8 cellular contexts compared by ENCODE assay signal in the genomic region with DNA sequence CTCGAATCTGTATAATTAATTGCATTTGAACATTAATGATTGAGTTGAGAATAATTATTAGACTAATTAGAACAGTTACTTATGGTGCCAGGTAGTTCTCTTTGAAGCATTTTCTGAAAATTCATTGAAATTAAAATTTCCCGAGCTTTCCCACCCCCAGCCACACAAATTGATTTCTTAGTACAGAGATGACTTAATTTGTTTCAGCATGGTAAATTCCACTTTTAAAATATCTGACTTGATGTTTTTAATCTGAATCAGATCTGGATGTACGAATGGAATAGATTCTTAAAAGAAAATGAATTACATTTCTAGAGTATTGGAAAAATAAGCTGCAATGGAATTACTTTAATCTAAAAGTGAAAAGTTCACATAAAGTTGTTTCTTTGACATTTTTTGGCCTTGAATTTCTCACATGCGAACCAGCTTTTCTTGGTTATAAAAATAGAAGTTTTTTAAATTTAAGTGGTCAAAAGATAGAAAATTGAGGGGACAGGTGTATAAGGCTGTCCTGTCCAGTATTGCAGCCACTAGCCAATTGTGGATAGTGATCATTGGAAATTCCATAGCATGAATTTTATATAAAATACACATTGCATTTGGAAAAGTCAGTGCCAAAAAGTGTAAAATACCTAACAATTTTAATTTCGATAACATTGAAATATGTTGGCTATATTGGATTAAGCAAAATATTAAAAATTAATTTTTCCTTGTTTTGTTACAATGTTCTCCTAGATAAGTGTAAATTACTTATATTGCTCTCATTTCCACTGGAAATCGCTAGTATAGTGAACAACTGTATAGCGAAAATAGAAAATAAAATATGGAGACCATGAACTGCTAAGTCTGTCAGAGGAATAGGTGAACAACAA.
DNase-seq lines count a peak whose midpoint lies in the region; TF ChIP-seq lines count a peak whose summit lies in the region.

No MANE protein-coding gene starts in this region.

- H3K27ac Mint-ChIP-seq in CD8-positive, alpha-beta memory T cell, result peak overlapping the region; percentile 94 to 100 (median 99)

- H2BK15ac ChIP-seq in neuronal stem cell (ENCODE audit: low read length), result no peak overlapping the region

- no peak overlapping the region for H3K9ac ChIP-seq in neuronal stem cell (ENCODE audit: low read depth, low read length, poor library complexity)

- CTCF ChIA-PET in CD8-positive, alpha-beta memory T cell (lab: Charles Lee), result interaction anchor here (0.6 to 7.5 kb wide), 19 partner anchors 9 to 1777 kb away, joined by 3 to 119 read pairs (median 6); a partner anchor contains a TSS

- WGBS in neuronal stem cell (ENCODE audit: extremely low coverage in 2 of 2, insufficient read length in 2 of 2, insufficient replicate concordance in 1 of 2), 2 donors, result no CpG with 5 or more reads among the region's 7 CpGs

- peaks cover 4% of the 10 kb centered on the region for H3K79me1 ChIP-seq in neuronal stem cell (ENCODE audit: low read depth, low read length)

- no peak overlapping the region for H3K14ac ChIP-seq in neuronal stem cell (ENCODE audit: low read length)

- H3K27ac ChIP-seq in CD8-positive, alpha-beta memory T cell (ENCODE audit: low read depth, low read length), result peak overlapping the region; percentile 93
- peak overlapping the region; percentile 76 for H3K27ac ChIP-seq in effector memory CD4-positive, alpha-beta T cell (ENCODE audit: insufficient read depth, low read length, poor library complexity, severe bottlenecking)
- H3K27ac ChIP-seq in neuronal stem cell (replicated peaks; ENCODE audit: low read length), result peak overlapping the region; percentile 78

- H3K4me1 ChIP-seq in CD8-positive, alpha-beta memory T cell (ENCODE audit: insufficient read depth, low read length), result peaks cover 37% of the 10 kb centered on the region
- H3K4me1 ChIP-seq in effector memory CD4-positive, alpha-beta T cell (ENCODE audit: control insufficient read depth, insufficient read depth, low read length, poor library complexity, severe bottlenecking), result peaks cover 18% of the 10 kb centered on the region
- H3K4me1 ChIP-seq in neuronal stem cell (ENCODE audit: control insufficient read depth in 2 of 2, insufficient read depth in 1 of 2, low read depth in 1 of 2, low read length in 2 of 2), result peaks cover 1 to 7% of the 10 kb centered on the region in 2 donors

- H3K23ac ChIP-seq in neuronal stem cell (ENCODE audit: low read depth, low read length, poor library complexity), result no peak overlapping the region

- DNase-seq in CD8-positive, alpha-beta memory T cell, result no peak
- DNase-seq in NB4 (ENCODE audit: low read depth) (no peak), neuronal stem cell (ENCODE audit: low spot score) (no peak), KG1 (lab: John Stamatoyannopoulos, UW) (no peak), NCI-H774 (lab: John Stamatoyannopoulos, UW) (no peak)
- DNase-seq in effector memory CD4-positive, alpha-beta T cell, result no peak
- DNase-seq in stimulated activated CD4-positive, alpha-beta T cell treated with anti-CD3 and anti-CD28 coated beads, Interleukin-2, amount 100 ng/mL, for 24 hours, result no peak
- no peak for DNase-seq in central memory CD4-positive, alpha-beta T cell

- no peak overlapping the region for H2AK5ac ChIP-seq in neuronal stem cell (ENCODE audit: low read depth, low read length)

- POLR2A ChIA-PET in CD8-positive, alpha-beta memory T cell (lab: Charles Lee), result interaction anchor here (0.9 to 9.9 kb wide), 27 partner anchors 9 to 1789 kb away, joined by 3 to 245 read pairs (median 6); a partner anchor contains a TSS

- H4K8ac ChIP-seq in neuronal stem cell (ENCODE audit: low read depth, low read length), result no peak overlapping the region

- H3K9me3 ChIP-seq in CD8-positive, alpha-beta memory T cell (ENCODE audit: low read length), result no peaks in the 10 kb centered on the region
- no peaks in the 10 kb centered on the region for H3K9me3 ChIP-seq in effector memory CD4-positive, alpha-beta T cell (ENCODE audit: control insufficient read depth, low read length)
- no peaks in the 10 kb centered on the region for H3K9me3 ChIP-seq in neuronal stem cell (replicated peaks in 1 of 2; ENCODE audit: control insufficient read depth in 2 of 2, insufficient read depth in 1 of 2, low read depth in 1 of 2, low read length in 2 of 2)

- H3K27me3 Mint-ChIP-seq in CD8-positive, alpha-beta memory T cell, result peaks cover 0 to 6% of the 10 kb centered on the region in 2 donors

- H3K9me3 Mint-ChIP-seq in CD8-positive, alpha-beta memory T cell, result peaks cover 0 to 4% (median 0%) of the 10 kb centered on the region in 5 donors

- H3K4me1 Mint-ChIP-seq in CD8-positive, alpha-beta memory T cell, result peaks cover 47 to 62% (median 59%) of the 10 kb centered on the region in 3 donors

- no peak overlapping the region for H2BK120ac ChIP-seq in neuronal stem cell (ENCODE audit: low read depth, low read length)

- H4K91ac ChIP-seq in neuronal stem cell (ENCODE audit: low read depth, low read length, poor library complexity), result no peak overlapping the region

- H3K4ac ChIP-seq in neuronal stem cell (ENCODE audit: low read length), result no peak overlapping the region

- no peak overlapping the region for H3K4me2 ChIP-seq in neuronal stem cell (ENCODE audit: insufficient read depth, low read length, poor library complexity, severe bottlenecking)

- H3K36me3 ChIP-seq in CD8-positive, alpha-beta memory T cell (ENCODE audit: insufficient read depth, low read length), result no peaks in the 10 kb centered on the region
- H3K36me3 ChIP-seq in effector memory CD4-positive, alpha-beta T cell (ENCODE audit: control insufficient read depth, insufficient read depth, low read length), result no peaks in the 10 kb centered on the region
- no peaks in the 10 kb centered on the region for H3K36me3 ChIP-seq in neuronal stem cell (replicated peaks in 1 of 2; ENCODE audit: control insufficient read depth in 2 of 2, insufficient read depth in 2 of 2, low read length in 2 of 2)

- peak overlapping the region; percentile 78 for H3K4me3 ChIP-seq in CD8-positive, alpha-beta memory T cell (ENCODE audit: low read length)
- peak overlapping the region; percentile 57 for H3K4me3 ChIP-seq in NB4 (ENCODE audit: low read depth, low read length)
- peak overlapping the region; percentile 80 for H3K4me3 ChIP-seq in effector memory CD4-positive, alpha-beta T cell (ENCODE audit: insufficient read depth, low read depth, low read length, poor library complexity, severe bottlenecking)
- H3K4me3 ChIP-seq in neuronal stem cell (ENCODE audit: low read length in 2 of 2), result peak overlapping the region; percentile 84 to 88

- H2BK12ac ChIP-seq in neuronal stem cell (ENCODE audit: low read length), result no peak overlapping the region

- H3K18ac ChIP-seq in neuronal stem cell (ENCODE audit: low read length), result no peak overlapping the region

- no peak for TF ChIP-seq CTCF in NB4 (IDR thresholded peaks at IDR 0.05; ENCODE audit: low read depth, low read length)

- peak overlapping the region; percentile 90 to 99 (median 98) for H3K4me3 Mint-ChIP-seq in CD8-positive, alpha-beta memory T cell

- H2AFZ ChIP-seq in neuronal stem cell (ENCODE audit: low read length), result no peak overlapping the region

- H3K27me3 ChIP-seq in CD8-positive, alpha-beta memory T cell (ENCODE audit: insufficient read depth, low read length, poor library complexity, severe bottlenecking), result no peaks in the 10 kb centered on the region
- no peaks in the 10 kb centered on the region for H3K27me3 ChIP-seq in effector memory CD4-positive, alpha-beta T cell (replicated peaks; ENCODE audit: control insufficient read depth, insufficient read depth, low read length, poor library complexity, severe bottlenecking)
- no peaks in the 10 kb centered on the region for H3K27me3 ChIP-seq in neuronal stem cell (ENCODE audit: control insufficient read depth in 3 of 3, insufficient read depth in 3 of 3, low read depth in 1 of 3, low read length in 3 of 3)

- peaks cover 0 to 13% (median 0%) of the 10 kb centered on the region in 3 donors for H3K36me3 Mint-ChIP-seq in CD8-positive, alpha-beta memory T cell

- no peak overlapping the region for H2BK5ac ChIP-seq in neuronal stem cell (ENCODE audit: low read length)

- no peak for TF ChIP-seq POLR2A in NB4 (IDR thresholded peaks at IDR 0.05; ENCODE audit: extremely low read depth, insufficient read length)
